In genomic region chr1:67682659-67683197, GRCh38 we compare ENCODE assay signal across 10 cellular contexts. TPM values are rescaled to one million over a fixed set of nuclear protein-coding genes. Genes with fewer than 3 reads are reported as not detected.
DNase-seq lines count a peak whose midpoint lies in the region; ATAC-seq, FAIRE-seq and TF ChIP-seq lines count a peak whose summit lies in the region.
"Had no signal": no experiment of that assay in that cellular context is flagged by ENCODE, and none has a peak within 500 bp of the region (broad histone marks: within the 10 kb centered on the region; RNA-seq: fewer than 3 reads in every experiment).

No MANE protein-coding gene starts in this region.

- WGBS in pancreas, 2 donors = 43 to 59% methylated on average over 3 of the region's 3 CpGs

- FAIRE-seq in pancreas (lab: Jason Lieb, UNC) = no peak

- H3K4me1 Mint-ChIP-seq in chondrocyte (ENCODE audit: low read depth) (peaks cover 38% of the 10 kb centered on the region), T-cell (peaks cover 29 to 33% (median 31%) of the 10 kb centered on the region in 3 donors)

- no peaks in the 10 kb centered on the region for H3K9me3 Mint-ChIP-seq in chondrocyte (ENCODE audit: low read depth)
- no peaks in the 10 kb centered on the region for H3K9me3 Mint-ChIP-seq in T-cell

- TF ChIP-seq CTCF in chondrocyte (IDR thresholded peaks at IDR 0.05) (no peak), parathyroid adenoma (IDR thresholded peaks at IDR 0.05) (no peak), pancreas (IDR thresholded peaks at IDR 0.05) (no peak)

- peaks cover 7% of the 10 kb centered on the region for H3K4me1 ChIP-seq in parathyroid adenoma
- H3K4me1 ChIP-seq in pancreas = peaks cover 9 to 27% (median 18%) of the 10 kb centered on the region in 3 donors

- ATAC-seq in HG02981 (IDR thresholded peaks at IDR 0.05; ENCODE audit: unreplicated experiment) (no peak), T-cell (replicated peaks in 1 of 4) (no peak), pancreas (no peak)

- POLR2A ChIA-PET in T-cell (lab: Charles Lee) = interaction anchor here in 1 of 2 donors (0.6 kb wide), 1 partner anchor 1654 kb away, joined by 3 read pairs; no protein-coding TSS in a partner anchor

- H3K36me3 Mint-ChIP-seq in chondrocyte (ENCODE audit: low read depth) (peaks cover 8% of the 10 kb centered on the region), T-cell (peaks cover 2% of the 10 kb centered on the region)

- H3K4me3 ChIP-seq in parathyroid adenoma (ENCODE audit: low read depth, low read length) (peak overlapping the region; percentile 3), pancreas (no peak overlapping the region)

- H3K36me3 ChIP-seq in parathyroid adenoma (ENCODE audit: control insufficient read depth, insufficient read depth, low read length) = no peaks in the 10 kb centered on the region
- peaks cover 0 to under 1% (median 0%) of the 10 kb centered on the region in 3 donors for H3K36me3 ChIP-seq in pancreas

- no peaks in the 10 kb centered on the region for H3K79me2 ChIP-seq in parathyroid adenoma

- CTCF ChIA-PET in T-cell (lab: Charles Lee) = interaction anchor here in 1 of 2 donors (0.7 kb wide), 1 partner anchor 9 kb away, joined by 3 read pairs; no protein-coding TSS in a partner anchor

- no peak overlapping the region for H2AFZ ChIP-seq in parathyroid adenoma

- no peaks in the 10 kb centered on the region for H3K9me3 ChIP-seq in parathyroid adenoma (ENCODE audit: control insufficient read depth, low read length)
- H3K9me3 ChIP-seq in pancreas = no peaks in the 10 kb centered on the region

- intact Hi-C loops in pancreas (cut with DNase I) = loop anchor here in 1 of 3 donors (10.0 kb wide), 1 partner anchor 108 kb away; no protein-coding TSS in a partner anchor

- no peak overlapping the region for H3K4me2 ChIP-seq in parathyroid adenoma (ENCODE audit: low read length)

- DNase-seq in EH (ENCODE audit: low read depth) (peak; percentile 93), NCI-H526 treated with DMSO at 0.1 percent for 48 hours (lab: John Stamatoyannopoulos, UW) (peak; percentile 68), chondrocyte (ENCODE audit: low spot score) (no peak), T-cell (no peak), T1000 (lab: John Stamatoyannopoulos, UW) (no peak), pancreas (no peak)
- DNase-seq: stimulated activated CD4-positive, alpha-beta T cell treated with anti-CD3 and anti-CD28 coated beads, Interleukin-2, amount 100 ng/mL, for 24 hours; T-helper 9 cell had no signal

- H3K9ac ChIP-seq in parathyroid adenoma = no peak overlapping the region

- peak overlapping the region; percentile 99 for H3K27ac Mint-ChIP-seq in chondrocyte (ENCODE audit: unreplicated experiment)
- H3K27ac Mint-ChIP-seq in T-cell = no peak overlapping the region

- H3K27me3 Mint-ChIP-seq in chondrocyte (ENCODE audit: low read depth) (no peaks in the 10 kb centered on the region), T-cell (peaks cover 0 to 2% of the 10 kb centered on the region in 2 donors)

- H3K27me3 ChIP-seq in parathyroid adenoma (ENCODE audit: control insufficient read depth, insufficient read depth, low read length) (no peaks in the 10 kb centered on the region), pancreas (no peaks in the 10 kb centered on the region)

- H3K4me3 Mint-ChIP-seq in chondrocyte (ENCODE audit: unreplicated experiment) (no peak overlapping the region), T-cell (no peak overlapping the region)

- H3K27ac ChIP-seq in parathyroid adenoma = no peak overlapping the region
- H3K27ac ChIP-seq in pancreas = no peak overlapping the region

RNA-seq across cellular contexts. Expression of gene GADD45A, which starts 2.3 kb away (rescaled TPM):
- total RNA-seq in chondrocyte (49.1 to 92.3 TPM (median 89.4 TPM) in 3 replicates), T-cell (10 to 100 TPM; 16.0 to 85.8 (median 21.9) TPM), pancreas (10 to 100 TPM in 5 of 6 donors, 1 to 10 TPM in 1; 7.9 to 16.9 (median 12.7) TPM)
- polyA plus RNA-seq in pancreas = 10 to 100 TPM; 16.1 to 17.3 TPM

Comparison
In these comparisons a context has a peak if more than half of its experiments do, and no peak if none do; other contexts are left out.
1. DNase-seq: peak in EH (single experiment) and NCI-H526 treated with DMSO at 0.1 percent for 48 hours (single experiment); none in chondrocyte (single experiment), T-cell (0 of 34), T1000 (single experiment) and pancreas (0 of 6).